Comparison of ENCODE assay signal across 1 cellular context in genomic region chr7:34043461-34044318, GRCh38.
TF ChIP-seq lines count a peak whose summit lies in the region.

No MANE protein-coding gene starts in this region.

TF ChIP-seq in A549, 52 proteins besides CTCF, POLR2A, EP300 and RAD21 (continued from another document):
- TF ChIP-seq PBX3 (IDR thresholded peaks at IDR 0.05) (no peak), EHF (CRISPR knock-in tag; IDR thresholded peaks at IDR 0.05) (no peak), RNF2 (IDR thresholded peaks at IDR 0.05; ENCODE audit: borderline replicate concordance, low read depth) (no peak), CBX2 (IDR thresholded peaks at IDR 0.05; ENCODE audit: borderline replicate concordance, low read depth) (no peak), ZC3H11A (IDR thresholded peaks at IDR 0.05) (no peak)
TF ChIP-seq in A549: peak in this region for 0.
